Comparison of ENCODE assay signal across 1 cellular context in the genomic region with DNA sequence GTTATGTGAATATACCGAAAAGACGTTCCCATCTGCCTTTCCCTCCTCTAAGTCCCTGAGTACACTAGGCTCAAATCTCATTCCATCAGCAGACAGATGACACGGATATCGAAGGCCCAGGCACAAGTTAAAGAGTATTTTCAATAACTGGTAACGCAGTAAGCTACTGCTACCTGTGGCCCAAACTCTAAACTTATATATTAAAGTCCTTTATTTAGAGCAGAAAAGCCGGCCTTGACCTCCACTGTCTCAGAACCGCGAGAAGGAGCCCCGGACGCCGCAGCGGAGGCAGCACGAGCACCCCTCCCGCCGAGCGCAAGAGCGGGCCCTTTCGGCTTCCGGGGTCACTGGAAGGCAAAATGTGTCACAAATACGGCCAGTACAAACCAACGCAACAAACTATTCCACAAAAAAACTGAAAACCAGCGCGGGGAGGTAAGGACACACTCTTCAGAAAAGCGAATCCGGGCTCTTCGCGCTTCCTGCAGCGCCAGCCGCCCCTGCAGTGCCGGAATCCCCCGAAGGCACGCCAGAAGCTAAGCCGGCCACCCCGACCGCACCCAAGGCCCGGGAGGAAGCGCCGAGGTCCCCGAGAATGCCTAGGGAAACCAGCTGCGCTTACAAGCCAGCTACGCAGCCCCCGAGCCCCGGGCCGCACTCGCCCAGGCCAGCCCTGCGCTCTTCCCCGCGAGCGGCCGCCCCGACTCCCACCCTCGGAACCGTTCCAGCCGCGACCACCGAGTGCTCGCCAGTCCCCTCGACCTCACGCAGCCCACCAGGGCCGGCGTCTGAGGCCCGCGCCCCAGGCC.
A peak's percentile ranks its signal among the peaks of the same experiment; 100 is the strongest.
TF ChIP-seq lines count a peak whose summit lies in the region.

No MANE protein-coding gene starts in this region.

TF ChIP-seq in HepG2, 621 proteins besides CTCF, POLR2A, EP300 and RAD21 (continued from another document and continues in another):
- TF ChIP-seq, protein P1, sequence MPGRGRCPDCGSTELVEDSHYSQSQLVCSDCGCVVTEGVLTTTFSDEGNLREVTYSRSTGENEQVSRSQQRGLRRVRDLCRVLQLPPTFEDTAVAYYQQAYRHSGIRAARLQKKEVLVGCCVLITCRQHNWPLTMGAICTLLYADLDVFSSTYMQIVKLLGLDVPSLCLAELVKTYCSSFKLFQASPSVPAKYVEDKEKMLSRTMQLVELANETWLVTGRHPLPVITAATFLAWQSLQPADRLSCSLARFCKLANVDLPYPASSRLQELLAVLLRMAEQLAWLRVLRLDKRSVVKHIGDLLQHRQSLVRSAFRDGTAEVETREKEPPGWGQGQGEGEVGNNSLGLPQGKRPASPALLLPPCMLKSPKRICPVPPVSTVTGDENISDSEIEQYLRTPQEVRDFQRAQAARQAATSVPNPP (CRISPR knock-in tag; IDR thresholded peaks at IDR 0.05): no peak
- TF ChIP-seq NCOA2 (CRISPR knock-in tag; IDR thresholded peaks at IDR 0.05) (peak; percentile 3; the same call in 1 of the 2 replicates), ZNF34 (CRISPR knock-in tag; IDR thresholded peaks at IDR 0.05; ENCODE audit: borderline replicate concordance) (peak; percentile 70; the same call in 1 of the 2 replicates), ZNF264 (CRISPR knock-in tag; IDR thresholded peaks at IDR 0.05) (peak; percentile 51; the same call in 1 of the 2 replicates), ZSCAN22 (CRISPR knock-in tag; IDR thresholded peaks at IDR 0.05) (0 out of 2 replicates have a peak, but pooled peaks have one; percentile 61), ZNF224 (CRISPR knock-in tag; IDR thresholded peaks at IDR 0.05) (peak; percentile 46; the same call in 1 of the 2 replicates), XRCC5 (optimal IDR thresholded peaks at IDR 0.05; ENCODE audit: low read length) (no peak), ZNF746 (CRISPR knock-in tag; IDR thresholded peaks at IDR 0.05) (peak; percentile 76), ZNF484 (CRISPR knock-in tag; IDR thresholded peaks at IDR 0.05; ENCODE audit: borderline replicate concordance, low read depth) (0 out of 2 replicates have a peak, but pooled peaks have one; percentile 25), HOXD1 (CRISPR knock-in tag; IDR thresholded peaks at IDR 0.05) (peak; percentile 60; the same call in 1 of the 2 replicates), JUND (CRISPR knock-in tag; IDR thresholded peaks at IDR 0.05) (no peak), PTBP1 (IDR thresholded peaks at IDR 0.05; ENCODE audit: low read depth, low read length, poor library complexity, severe bottlenecking) (no peak), KLF12 (CRISPR knock-in tag; IDR thresholded peaks at IDR 0.05; ENCODE audit: borderline replicate concordance) (no peak; the same call in 1 of the 2 replicates), MXD4 (CRISPR knock-in tag; IDR thresholded peaks at IDR 0.05) (no peak), ZNF451 (CRISPR knock-in tag; IDR thresholded peaks at IDR 0.05) (0 out of 2 replicates have a peak, but pooled peaks have one; percentile 33), ZNF780A (CRISPR knock-in tag; IDR thresholded peaks at IDR 0.05) (no peak), ZNF335 (CRISPR knock-in tag; IDR thresholded peaks at IDR 0.05) (0 out of 2 replicates have a peak, but pooled peaks have one; percentile 8), SNAI1 (CRISPR knock-in tag; IDR thresholded peaks at IDR 0.05; ENCODE audit: borderline replicate concordance) (0 out of 2 replicates have a peak, but pooled peaks have one; percentile 88), ZNF33B (CRISPR knock-in tag; IDR thresholded peaks at IDR 0.05) (no peak), ASH2L (IDR thresholded peaks at IDR 0.05; ENCODE audit: insufficient read length, low read depth, low read length) (no peak), ZNF468 (CRISPR knock-in tag; IDR thresholded peaks at IDR 0.05) (0 out of 2 replicates have a peak, but pooled peaks have one; percentile 46), PAX8 (CRISPR knock-in tag; IDR thresholded peaks at IDR 0.05; ENCODE audit: borderline replicate concordance) (peak; percentile 94; the same call in 1 of the 2 replicates), ZNF33A (CRISPR knock-in tag; IDR thresholded peaks at IDR 0.05; ENCODE audit: borderline replicate concordance) (no peak), RFX3 (CRISPR knock-in tag; IDR thresholded peaks at IDR 0.05) (no peak), MLLT10 (CRISPR knock-in tag; IDR thresholded peaks at IDR 0.05) (peak; percentile 83; the same call in 1 of the 2 replicates), YEATS2 (CRISPR knock-in tag; IDR thresholded peaks at IDR 0.05; ENCODE audit: borderline replicate concordance) (0 out of 2 replicates have a peak, but pooled peaks have one; percentile 37), RXRA (CRISPR knock-in tag; IDR thresholded peaks at IDR 0.05) (peak; percentile 23; the same call in 1 of the 2 replicates), FOXC1 (CRISPR knock-in tag; IDR thresholded peaks at IDR 0.05; ENCODE audit: borderline replicate concordance) (no peak; the same call in 1 of the 2 replicates), MAZ (IDR thresholded peaks at IDR 0.05; ENCODE audit: borderline replicate concordance, low read depth, low read length) (no peak), MAZ (CRISPR knock-in tag; IDR thresholded peaks at IDR 0.05; ENCODE audit: low read depth) (no peak), ZNF12 (CRISPR knock-in tag; IDR thresholded peaks at IDR 0.05) (0 out of 2 replicates have a peak, but pooled peaks have one; percentile 35)
- TF ChIP-seq, protein P2, sequence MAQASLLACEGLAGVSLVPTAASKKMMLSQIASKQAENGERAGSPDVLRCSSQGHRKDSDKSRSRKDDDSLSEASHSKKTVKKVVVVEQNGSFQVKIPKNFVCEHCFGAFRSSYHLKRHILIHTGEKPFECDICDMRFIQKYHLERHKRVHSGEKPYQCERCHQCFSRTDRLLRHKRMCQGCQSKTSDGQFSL (CRISPR knock-in tag; IDR thresholded peaks at IDR 0.05): no peak; the same call in 1 of the 2 replicates
- TF ChIP-seq, protein P3, sequence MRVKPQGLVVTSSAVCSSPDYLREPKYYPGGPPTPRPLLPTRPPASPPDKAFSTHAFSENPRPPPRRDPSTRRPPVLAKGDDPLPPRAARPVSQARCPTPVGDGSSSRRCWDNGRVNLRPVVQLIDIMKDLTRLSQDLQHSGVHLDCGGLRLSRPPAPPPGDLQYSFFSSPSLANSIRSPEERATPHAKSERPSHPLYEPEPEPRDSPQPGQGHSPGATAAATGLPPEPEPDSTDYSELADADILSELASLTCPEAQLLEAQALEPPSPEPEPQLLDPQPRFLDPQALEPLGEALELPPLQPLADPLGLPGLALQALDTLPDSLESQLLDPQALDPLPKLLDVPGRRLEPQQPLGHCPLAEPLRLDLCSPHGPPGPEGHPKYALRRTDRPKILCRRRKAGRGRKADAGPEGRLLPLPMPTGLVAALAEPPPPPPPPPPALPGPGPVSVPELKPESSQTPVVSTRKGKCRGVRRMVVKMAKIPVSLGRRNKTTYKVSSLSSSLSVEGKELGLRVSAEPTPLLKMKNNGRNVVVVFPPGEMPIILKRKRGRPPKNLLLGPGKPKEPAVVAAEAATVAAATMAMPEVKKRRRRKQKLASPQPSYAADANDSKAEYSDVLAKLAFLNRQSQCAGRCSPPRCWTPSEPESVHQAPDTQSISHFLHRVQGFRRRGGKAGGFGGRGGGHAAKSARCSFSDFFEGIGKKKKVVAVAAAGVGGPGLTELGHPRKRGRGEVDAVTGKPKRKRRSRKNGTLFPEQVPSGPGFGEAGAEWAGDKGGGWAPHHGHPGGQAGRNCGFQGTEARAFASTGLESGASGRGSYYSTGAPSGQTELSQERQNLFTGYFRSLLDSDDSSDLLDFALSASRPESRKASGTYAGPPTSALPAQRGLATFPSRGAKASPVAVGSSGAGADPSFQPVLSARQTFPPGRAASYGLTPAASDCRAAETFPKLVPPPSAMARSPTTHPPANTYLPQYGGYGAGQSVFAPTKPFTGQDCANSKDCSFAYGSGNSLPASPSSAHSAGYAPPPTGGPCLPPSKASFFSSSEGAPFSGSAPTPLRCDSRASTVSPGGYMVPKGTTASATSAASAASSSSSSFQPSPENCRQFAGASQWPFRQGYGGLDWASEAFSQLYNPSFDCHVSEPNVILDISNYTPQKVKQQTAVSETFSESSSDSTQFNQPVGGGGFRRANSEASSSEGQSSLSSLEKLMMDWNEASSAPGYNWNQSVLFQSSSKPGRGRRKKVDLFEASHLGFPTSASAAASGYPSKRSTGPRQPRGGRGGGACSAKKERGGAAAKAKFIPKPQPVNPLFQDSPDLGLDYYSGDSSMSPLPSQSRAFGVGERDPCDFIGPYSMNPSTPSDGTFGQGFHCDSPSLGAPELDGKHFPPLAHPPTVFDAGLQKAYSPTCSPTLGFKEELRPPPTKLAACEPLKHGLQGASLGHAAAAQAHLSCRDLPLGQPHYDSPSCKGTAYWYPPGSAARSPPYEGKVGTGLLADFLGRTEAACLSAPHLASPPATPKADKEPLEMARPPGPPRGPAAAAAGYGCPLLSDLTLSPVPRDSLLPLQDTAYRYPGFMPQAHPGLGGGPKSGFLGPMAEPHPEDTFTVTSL (CRISPR knock-in tag; IDR thresholded peaks at IDR 0.05; ENCODE audit: borderline replicate concordance): 0 out of 2 replicates have a peak, but pooled peaks have one; percentile 13
- TF ChIP-seq, protein P4, sequence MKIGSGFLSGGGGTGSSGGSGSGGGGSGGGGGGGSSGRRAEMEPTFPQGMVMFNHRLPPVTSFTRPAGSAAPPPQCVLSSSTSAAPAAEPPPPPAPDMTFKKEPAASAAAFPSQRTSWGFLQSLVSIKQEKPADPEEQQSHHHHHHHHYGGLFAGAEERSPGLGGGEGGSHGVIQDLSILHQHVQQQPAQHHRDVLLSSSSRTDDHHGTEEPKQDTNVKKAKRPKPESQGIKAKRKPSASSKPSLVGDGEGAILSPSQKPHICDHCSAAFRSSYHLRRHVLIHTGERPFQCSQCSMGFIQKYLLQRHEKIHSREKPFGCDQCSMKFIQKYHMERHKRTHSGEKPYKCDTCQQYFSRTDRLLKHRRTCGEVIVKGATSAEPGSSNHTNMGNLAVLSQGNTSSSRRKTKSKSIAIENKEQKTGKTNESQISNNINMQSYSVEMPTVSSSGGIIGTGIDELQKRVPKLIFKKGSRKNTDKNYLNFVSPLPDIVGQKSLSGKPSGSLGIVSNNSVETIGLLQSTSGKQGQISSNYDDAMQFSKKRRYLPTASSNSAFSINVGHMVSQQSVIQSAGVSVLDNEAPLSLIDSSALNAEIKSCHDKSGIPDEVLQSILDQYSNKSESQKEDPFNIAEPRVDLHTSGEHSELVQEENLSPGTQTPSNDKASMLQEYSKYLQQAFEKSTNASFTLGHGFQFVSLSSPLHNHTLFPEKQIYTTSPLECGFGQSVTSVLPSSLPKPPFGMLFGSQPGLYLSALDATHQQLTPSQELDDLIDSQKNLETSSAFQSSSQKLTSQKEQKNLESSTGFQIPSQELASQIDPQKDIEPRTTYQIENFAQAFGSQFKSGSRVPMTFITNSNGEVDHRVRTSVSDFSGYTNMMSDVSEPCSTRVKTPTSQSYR (CRISPR knock-in tag; IDR thresholded peaks at IDR 0.05; ENCODE audit: borderline replicate concordance): no peak
- TF ChIP-seq, protein P5, sequence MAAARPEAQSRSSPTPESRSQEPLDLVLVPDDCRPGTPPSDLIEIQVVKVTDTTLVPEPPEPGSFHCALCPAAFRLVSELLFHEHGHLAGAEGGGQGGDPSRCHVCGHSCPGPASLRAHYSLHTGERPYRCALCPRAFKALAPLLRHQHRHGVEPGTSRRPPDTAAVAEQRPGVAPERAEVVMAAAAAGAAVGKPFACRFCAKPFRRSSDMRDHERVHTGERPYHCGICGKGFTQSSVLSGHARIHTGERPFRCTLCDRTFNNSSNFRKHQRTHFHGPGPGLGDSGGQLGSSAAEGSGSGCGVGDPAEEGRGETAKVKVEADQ (CRISPR knock-in tag; IDR thresholded peaks at IDR 0.05; ENCODE audit: borderline replicate concordance): peak; percentile 74; the same call in 1 of the 2 replicates
- TF ChIP-seq, protein P6, sequence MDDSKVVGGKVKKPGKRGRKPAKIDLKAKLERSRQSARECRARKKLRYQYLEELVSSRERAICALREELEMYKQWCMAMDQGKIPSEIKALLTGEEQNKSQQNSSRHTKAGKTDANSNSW (CRISPR knock-in tag; IDR thresholded peaks at IDR 0.05; ENCODE audit: borderline replicate concordance): peak; percentile 89; the same call in 1 of the 2 replicates
- TF ChIP-seq, protein P7, sequence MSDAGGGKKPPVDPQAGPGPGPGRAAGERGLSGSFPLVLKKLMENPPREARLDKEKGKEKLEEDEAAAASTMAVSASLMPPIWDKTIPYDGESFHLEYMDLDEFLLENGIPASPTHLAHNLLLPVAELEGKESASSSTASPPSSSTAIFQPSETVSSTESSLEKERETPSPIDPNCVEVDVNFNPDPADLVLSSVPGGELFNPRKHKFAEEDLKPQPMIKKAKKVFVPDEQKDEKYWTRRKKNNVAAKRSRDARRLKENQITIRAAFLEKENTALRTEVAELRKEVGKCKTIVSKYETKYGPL (CRISPR knock-in tag; IDR thresholded peaks at IDR 0.05): no peak
- TF ChIP-seq, protein P8, sequence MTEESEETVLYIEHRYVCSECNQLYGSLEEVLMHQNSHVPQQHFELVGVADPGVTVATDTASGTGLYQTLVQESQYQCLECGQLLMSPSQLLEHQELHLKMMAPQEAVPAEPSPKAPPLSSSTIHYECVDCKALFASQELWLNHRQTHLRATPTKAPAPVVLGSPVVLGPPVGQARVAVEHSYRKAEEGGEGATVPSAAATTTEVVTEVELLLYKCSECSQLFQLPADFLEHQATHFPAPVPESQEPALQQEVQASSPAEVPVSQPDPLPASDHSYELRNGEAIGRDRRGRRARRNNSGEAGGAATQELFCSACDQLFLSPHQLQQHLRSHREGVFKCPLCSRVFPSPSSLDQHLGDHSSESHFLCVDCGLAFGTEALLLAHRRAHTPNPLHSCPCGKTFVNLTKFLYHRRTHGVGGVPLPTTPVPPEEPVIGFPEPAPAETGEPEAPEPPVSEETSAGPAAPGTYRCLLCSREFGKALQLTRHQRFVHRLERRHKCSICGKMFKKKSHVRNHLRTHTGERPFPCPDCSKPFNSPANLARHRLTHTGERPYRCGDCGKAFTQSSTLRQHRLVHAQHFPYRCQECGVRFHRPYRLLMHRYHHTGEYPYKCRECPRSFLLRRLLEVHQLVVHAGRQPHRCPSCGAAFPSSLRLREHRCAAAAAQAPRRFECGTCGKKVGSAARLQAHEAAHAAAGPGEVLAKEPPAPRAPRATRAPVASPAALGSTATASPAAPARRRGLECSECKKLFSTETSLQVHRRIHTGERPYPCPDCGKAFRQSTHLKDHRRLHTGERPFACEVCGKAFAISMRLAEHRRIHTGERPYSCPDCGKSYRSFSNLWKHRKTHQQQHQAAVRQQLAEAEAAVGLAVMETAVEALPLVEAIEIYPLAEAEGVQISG (CRISPR knock-in tag; IDR thresholded peaks at IDR 0.05): no peak
- TF ChIP-seq, protein P9, sequence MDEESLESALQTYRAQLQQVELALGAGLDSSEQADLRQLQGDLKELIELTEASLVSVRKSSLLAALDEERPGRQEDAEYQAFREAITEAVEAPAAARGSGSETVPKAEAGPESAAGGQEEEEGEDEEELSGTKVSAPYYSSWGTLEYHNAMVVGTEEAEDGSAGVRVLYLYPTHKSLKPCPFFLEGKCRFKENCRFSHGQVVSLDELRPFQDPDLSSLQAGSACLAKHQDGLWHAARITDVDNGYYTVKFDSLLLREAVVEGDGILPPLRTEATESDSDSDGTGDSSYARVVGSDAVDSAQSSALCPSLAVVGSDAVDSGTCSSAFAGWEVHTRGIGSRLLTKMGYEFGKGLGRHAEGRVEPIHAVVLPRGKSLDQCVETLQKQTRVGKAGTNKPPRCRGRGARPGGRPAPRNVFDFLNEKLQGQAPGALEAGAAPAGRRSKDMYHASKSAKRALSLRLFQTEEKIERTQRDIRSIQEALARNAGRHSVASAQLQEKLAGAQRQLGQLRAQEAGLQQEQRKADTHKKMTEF (CRISPR knock-in tag; IDR thresholded peaks at IDR 0.05): peak; percentile 12; the same call in 1 of the 2 replicates
